ENCODE assay signal across 22 cellular contexts in genomic region chr17:6086603-6087400, GRCh38. TPM values are rescaled to one million over a fixed set of nuclear protein-coding genes. Genes with fewer than 3 reads are reported as not detected.
DNase-seq lines count a peak whose midpoint lies in the region; FAIRE-seq and TF ChIP-seq lines count a peak whose summit lies in the region.
"Had no signal": no experiment of that assay in that cellular context is flagged by ENCODE, and none has a peak within 500 bp of the region (broad histone marks: within the 10 kb centered on the region; RNA-seq: fewer than 3 reads in every experiment).

No MANE protein-coding gene starts in this region.

- H4K20me1 ChIP-seq in H9 (ENCODE audit: control insufficient read depth, insufficient read depth, insufficient read length) (no peaks in the 10 kb centered on the region), osteoblast (ENCODE audit: insufficient read depth, low read length) (no peaks in the 10 kb centered on the region)
- H4K20me1 ChIP-seq: BLaER1 treated with 17β-estradiol and CSF1 and Interleukin-3, amounts not matched to agents 10 nM and 100 nM had no signal

- H4K91ac ChIP-seq in H9 (ENCODE audit: insufficient read length, low read depth, low read length) = no peak overlapping the region

- H3K4me3 Mint-ChIP-seq in H9 = no peak overlapping the region
- H3K4me3 Mint-ChIP-seq: CD4-positive, alpha-beta memory T cell; GM23338; HFFc6 had no signal

- H3T11ph ChIP-seq in H9 (ENCODE audit: low read length) = no peak overlapping the region

- no peak overlapping the region for H2BK5ac ChIP-seq in H9 (ENCODE audit: insufficient read length, low read length)

- intact Hi-C loops in kidney (cut with DNase I) (no loop called here), head of caudate nucleus (cut with DNase I) (no loop called here), colonic mucosa (cut with DNase I) (no loop called here)

- H3K14ac ChIP-seq in H9 (ENCODE audit: insufficient read depth, low read length) = no peak overlapping the region

- H3K4me3 ChIP-seq in kidney (ENCODE audit: low read length in 2 of 2) (no peak overlapping the region), osteoblast (ENCODE audit: insufficient read depth, low read length) (no peak overlapping the region), colonic mucosa (no peak overlapping the region)
- H3K4me3 ChIP-seq: A549; BLaER1 treated with 17β-estradiol and CSF1 and Interleukin-3, amounts not matched to agents 10 nM and 100 nM; GM23338; HAP-1 had no signal

- H2AK5ac ChIP-seq in H9 (ENCODE audit: insufficient read length, low read length) = no peak overlapping the region

- H2BK20ac ChIP-seq in H9 (ENCODE audit: low read depth, low read length, poor library complexity, severe bottlenecking) = no peak overlapping the region

- no peak overlapping the region for H3K9ac ChIP-seq in H9 (ENCODE audit: extremely low read depth, insufficient read length, low read length)
- H3K9ac ChIP-seq in kidney (ENCODE audit: low read length in 2 of 2) = no peak overlapping the region
- H3K9ac ChIP-seq in colonic mucosa (ENCODE audit: low read depth in 2 of 2, low read length in 2 of 2) = no peak overlapping the region
- H3K9ac ChIP-seq: BLaER1 treated with 17β-estradiol and CSF1 and Interleukin-3, amounts not matched to agents 10 nM and 100 nM had no signal

- H2BK12ac ChIP-seq in H9 (ENCODE audit: insufficient read length, low read depth, low read length) = no peak overlapping the region

- H3K4me1 Mint-ChIP-seq in H9 = peaks cover 20 to 23% of the 10 kb centered on the region in 2 experiments
- H3K4me1 Mint-ChIP-seq: CD4-positive, alpha-beta memory T cell had no signal

- H3K79me2 ChIP-seq in H9 (ENCODE audit: insufficient read depth, low read length) (no peaks in the 10 kb centered on the region), osteoblast (ENCODE audit: insufficient read depth, low read length) (no peaks in the 10 kb centered on the region)

- H3K36me3 ChIP-seq in kidney (ENCODE audit: control insufficient read depth in 1 of 2, insufficient read depth in 2 of 2, low read length in 2 of 2) (no peaks in the 10 kb centered on the region), osteoblast (ENCODE audit: insufficient read depth, low read length) (no peaks in the 10 kb centered on the region), colonic mucosa (no peaks in the 10 kb centered on the region)
- H3K36me3 ChIP-seq: BE2C; BLaER1 treated with 17β-estradiol and CSF1 and Interleukin-3, amounts not matched to agents 10 nM and 100 nM; HAP-1 had no signal

- H3K9me3 ChIP-seq in H9 (ENCODE audit: control insufficient read depth, low read depth, low read length) = no peaks in the 10 kb centered on the region
- H3K9me3 ChIP-seq in kidney (ENCODE audit: control insufficient read depth in 1 of 2, low read length in 2 of 2) = no peaks in the 10 kb centered on the region
- H3K9me3 ChIP-seq in osteoblast (ENCODE audit: low read depth, low read length) = no peaks in the 10 kb centered on the region
- no peaks in the 10 kb centered on the region for H3K9me3 ChIP-seq in colonic mucosa
- H3K9me3 ChIP-seq: A549; BE2C; BLaER1 treated with 17β-estradiol and CSF1 and Interleukin-3, amounts not matched to agents 10 nM and 100 nM; HAP-1 had no signal

- H4K8ac ChIP-seq in H9 (replicated peaks; ENCODE audit: insufficient read length, low read depth, low read length) = no peak overlapping the region

- no peaks in the 10 kb centered on the region for H3K27me3 Mint-ChIP-seq in H9 (ENCODE audit: low read depth)

- H3K4ac ChIP-seq in H9 (ENCODE audit: low read depth, low read length) = no peak overlapping the region

- H3K79me1 ChIP-seq in H9 (ENCODE audit: insufficient read depth, low read depth, low read length, poor library complexity, severe bottlenecking) = no peaks in the 10 kb centered on the region

- no peak for FAIRE-seq in kidney (lab: Jason Lieb, UNC)
- FAIRE-seq: A549, G401.6, GM12892 had no signal

- H3K27me3 ChIP-seq in H9 (ENCODE audit: insufficient read depth, low read length) (no peaks in the 10 kb centered on the region), osteoblast (ENCODE audit: insufficient read depth, low read length) (peaks cover 9% of the 10 kb centered on the region), colonic mucosa (no peaks in the 10 kb centered on the region)
- H3K27me3 ChIP-seq: BE2C; BLaER1 treated with 17β-estradiol and CSF1 and Interleukin-3, amounts not matched to agents 10 nM and 100 nM had no signal

- H3K9me3 Mint-ChIP-seq in H9 = no peaks in the 10 kb centered on the region
- H3K9me3 Mint-ChIP-seq: CD4-positive, alpha-beta memory T cell; GM23338; HFFc6 had no signal

- H4K5ac ChIP-seq in H9 (ENCODE audit: insufficient read length, low read depth, low read length) = no peak overlapping the region

- no peak overlapping the region for H3K56ac ChIP-seq in H9 (ENCODE audit: insufficient read length, low read depth, low read length)

- H2AFZ ChIP-seq in H9 (ENCODE audit: low read length) (no peak overlapping the region), osteoblast (ENCODE audit: low read length) (no peak overlapping the region)
- H2AFZ ChIP-seq: GM23338 had no signal

- H3K27ac ChIP-seq in H9 (ENCODE audit: insufficient read length, low read depth, low read length) (no peak overlapping the region), kidney (ENCODE audit: low read depth in 2 of 2, low read length in 2 of 2) (no peak overlapping the region), osteoblast (ENCODE audit: low read depth, low read length) (no peak overlapping the region), temporal lobe (ENCODE audit: low read depth, low read length) (peak overlapping the region; percentile 17), colonic mucosa (no peak overlapping the region)
- H3K27ac ChIP-seq: A549; BLaER1 treated with 17β-estradiol and CSF1 and Interleukin-3, amounts not matched to agents 10 nM and 100 nM had no signal

- H3K4me1 ChIP-seq in H9 (ENCODE audit: insufficient read depth, low read length) = no peaks in the 10 kb centered on the region
- no peaks in the 10 kb centered on the region for H3K4me1 ChIP-seq in kidney (ENCODE audit: control insufficient read depth in 1 of 2, insufficient read depth in 1 of 2, low read depth in 1 of 2, low read length in 2 of 2)
- H3K4me1 ChIP-seq in osteoblast (ENCODE audit: insufficient read depth, low read length) = no peaks in the 10 kb centered on the region
- H3K4me1 ChIP-seq in colonic mucosa = no peaks in the 10 kb centered on the region
- H3K4me1 ChIP-seq: A549; BE2C; BLaER1 treated with 17β-estradiol and CSF1 and Interleukin-3, amounts not matched to agents 10 nM and 100 nM had no signal

- H3K36me3 Mint-ChIP-seq in H9 (ENCODE audit: insufficient read depth in 1 of 3, low read depth in 3 of 3) = peaks cover 20 to 40% (median 33%) of the 10 kb centered on the region in 3 experiments; a peak in 6 of 7 replicates
- H3K36me3 Mint-ChIP-seq: CD4-positive, alpha-beta memory T cell had no signal

- H3K27ac Mint-ChIP-seq in H9 = peak overlapping the region; percentile 18 to 89 (median 80); a peak in 1 of 7 replicates
- H3K27ac Mint-ChIP-seq: CD4-positive, alpha-beta memory T cell; HFFc6 had no signal

- DNase-seq in H9 = no peak
- DNase-seq in kidney = peak; percentile 30
- peak; percentile 26 for DNase-seq in osteoblast (ENCODE audit: insufficient read length, low spot score, missing footprints)
- no peak for DNase-seq in OCI-M2 (lab: John Stamatoyannopoulos, UW; ENCODE audit: unreplicated experiment)
- DNase-seq in head of caudate nucleus = no peak
- no peak for DNase-seq in colonic mucosa
- DNase-seq: 8988T; ACHN; AML-193; BE2C; Calu3; CD4-positive, alpha-beta memory T cell; COR-L47; DND-41; HFFc6 had no signal

- no peak overlapping the region for H2BK120ac ChIP-seq in H9 (ENCODE audit: low read depth, low read length, poor library complexity, severe bottlenecking)

- H3K18ac ChIP-seq in H9 (ENCODE audit: insufficient read length, low read depth, low read length) = no peak overlapping the region

- H2BK15ac ChIP-seq in H9 (ENCODE audit: low read depth, low read length) = no peak overlapping the region

- no peaks in the 10 kb centered on the region for H3K23me2 ChIP-seq in H9 (ENCODE audit: insufficient read length, low read depth, low read length, poor library complexity, severe bottlenecking)

- no CpG with 5 or more reads among the region's 28 CpGs for WGBS in H9 (ENCODE audit: extremely low coverage, insufficient read length, low lambda C conversion rate)

- no peak overlapping the region for H3K23ac ChIP-seq in H9 (ENCODE audit: insufficient read length, low read depth, low read length)

- no peak for TF ChIP-seq CTCF in H9 (conservative IDR thresholded peaks at IDR 0.05)
- no peak for TF ChIP-seq CTCF in kidney (IDR thresholded peaks at IDR 0.05; ENCODE audit: borderline replicate concordance, extremely low read depth, insufficient read depth)
- TF ChIP-seq CTCF in osteoblast (IDR thresholded peaks at IDR 0.05; ENCODE audit: extremely low read depth, low read depth, low read length) = no peak
- TF ChIP-seq CTCF in colonic mucosa (IDR thresholded peaks at IDR 0.05) = no peak

- no peak overlapping the region for H3K4me2 ChIP-seq in H9 (ENCODE audit: insufficient read depth, insufficient read length, low read length)
- no peak overlapping the region for H3K4me2 ChIP-seq in osteoblast (ENCODE audit: insufficient read depth, low read length)
- H3K4me2 ChIP-seq: A549; BLaER1 treated with 17β-estradiol and CSF1 and Interleukin-3, amounts not matched to agents 10 nM and 100 nM; GM23338 had no signal

RNA-seq across cellular contexts. Expression of gene WSCD1, which starts 16.6 kb away (rescaled TPM):
- total RNA-seq in H9 (2021) (33.6 and 34.9 TPM in 2 replicates), kidney (14.5 TPM), osteoblast (not detected in 2 replicates), temporal lobe (24.6 TPM), colonic mucosa (10 to 100 TPM; 19.5 to 22.3 TPM)
- 5.4 TPM for polyA plus RNA-seq in kidney (ENCODE audit: insufficient read depth, low read depth, low replicate concordance)
- total RNA-seq: HFFc6 had no signal
- polyA plus RNA-seq: CD4-positive, alpha-beta memory T cell had no signal

Comparison
In these comparisons a context has a peak if more than half of its experiments do, and no peak if none do; other contexts are left out.
1. DNase-seq: peak in kidney (single experiment) and osteoblast (single experiment); none in H9 (single experiment), OCI-M2 (single experiment), head of caudate nucleus (0 of 42) and colonic mucosa (single experiment).
2. RNA of gene WSCD1, which starts 16.6 kb away (total RNA-seq): 33.6 to 34.9 TPM in H9, 24.6 TPM in temporal lobe (single experiment), 19.5 to 22.3 TPM in colonic mucosa and 14.5 TPM in kidney (single experiment); not detected in osteoblast; every median in the first group is over 10 times any median in the second.